1 cellular context compared by ENCODE assay signal in the genomic region with DNA sequence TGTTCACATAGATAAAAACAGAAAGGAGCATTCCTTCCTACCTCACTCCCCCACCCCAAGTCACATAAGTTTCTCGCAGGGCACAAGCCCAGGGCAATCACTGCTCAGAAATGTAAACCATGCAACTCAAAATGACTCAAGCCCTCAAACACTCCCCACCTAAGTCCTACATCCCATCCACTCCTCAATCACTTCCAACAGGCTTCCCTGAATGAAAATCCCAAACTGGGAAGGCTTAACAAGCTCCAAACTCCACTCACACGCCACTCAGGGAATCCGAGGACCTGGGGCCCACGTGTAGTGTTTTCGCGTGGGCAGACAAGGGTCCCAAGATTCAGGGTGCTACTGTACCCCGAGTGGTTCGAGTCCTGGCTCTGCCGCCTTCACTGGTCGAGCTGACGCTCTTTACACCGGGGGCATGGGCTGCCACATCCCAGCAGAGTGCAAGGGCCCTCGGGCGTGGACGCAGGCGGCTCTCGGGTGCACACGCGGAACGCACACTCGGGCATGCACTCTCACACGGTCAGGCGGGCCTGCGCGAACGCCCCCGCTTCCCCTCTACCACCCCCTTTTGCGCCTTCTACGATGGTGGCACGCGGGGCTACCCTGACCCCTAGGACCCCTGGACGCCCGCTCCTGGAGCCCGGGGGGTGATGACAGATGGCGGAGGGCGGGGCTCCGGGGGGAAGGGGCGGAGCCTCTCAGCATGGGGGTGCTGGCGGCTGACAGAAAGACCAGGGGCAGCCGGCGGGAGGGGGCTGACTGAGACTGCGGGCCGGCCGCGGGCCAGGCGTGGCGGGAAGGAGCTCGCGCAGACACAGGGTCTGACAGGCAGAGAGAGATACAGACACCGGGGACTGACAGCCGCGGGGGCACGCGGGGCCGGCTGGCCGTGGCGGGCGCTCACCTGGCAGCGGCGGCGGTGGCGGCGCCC.
TF ChIP-seq lines count a peak whose summit lies in the region.

No MANE protein-coding gene starts in this region.

TF ChIP-seq in HEK293, 187 proteins besides CTCF, POLR2A, EP300 and RAD21 (continued from another document and continues in another):
- TF ChIP-seq, protein P1, sequence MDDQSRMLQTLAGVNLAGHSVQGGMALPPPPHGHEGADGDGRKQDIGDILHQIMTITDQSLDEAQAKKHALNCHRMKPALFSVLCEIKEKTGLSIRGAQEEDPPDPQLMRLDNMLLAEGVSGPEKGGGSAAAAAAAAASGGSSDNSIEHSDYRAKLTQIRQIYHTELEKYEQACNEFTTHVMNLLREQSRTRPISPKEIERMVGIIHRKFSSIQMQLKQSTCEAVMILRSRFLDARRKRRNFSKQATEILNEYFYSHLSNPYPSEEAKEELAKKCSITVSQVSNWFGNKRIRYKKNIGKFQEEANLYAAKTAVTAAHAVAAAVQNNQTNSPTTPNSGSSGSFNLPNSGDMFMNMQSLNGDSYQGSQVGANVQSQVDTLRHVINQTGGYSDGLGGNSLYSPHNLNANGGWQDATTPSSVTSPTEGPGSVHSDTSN (CRISPR knock-in tag; IDR thresholded peaks at IDR 0.05), result no peak
- TF ChIP-seq ZNF629 (tag by site-specific recombination; IDR thresholded peaks at IDR 0.05), result peak; percentile 35; the same call in 1 of the 2 replicates
- TF ChIP-seq ZNF48 (tag by site-specific recombination; IDR thresholded peaks at IDR 0.05), result no peak
- no peak for TF ChIP-seq ZNF747 (tag by site-specific recombination; IDR thresholded peaks at IDR 0.05)
- TF ChIP-seq, protein P2, sequence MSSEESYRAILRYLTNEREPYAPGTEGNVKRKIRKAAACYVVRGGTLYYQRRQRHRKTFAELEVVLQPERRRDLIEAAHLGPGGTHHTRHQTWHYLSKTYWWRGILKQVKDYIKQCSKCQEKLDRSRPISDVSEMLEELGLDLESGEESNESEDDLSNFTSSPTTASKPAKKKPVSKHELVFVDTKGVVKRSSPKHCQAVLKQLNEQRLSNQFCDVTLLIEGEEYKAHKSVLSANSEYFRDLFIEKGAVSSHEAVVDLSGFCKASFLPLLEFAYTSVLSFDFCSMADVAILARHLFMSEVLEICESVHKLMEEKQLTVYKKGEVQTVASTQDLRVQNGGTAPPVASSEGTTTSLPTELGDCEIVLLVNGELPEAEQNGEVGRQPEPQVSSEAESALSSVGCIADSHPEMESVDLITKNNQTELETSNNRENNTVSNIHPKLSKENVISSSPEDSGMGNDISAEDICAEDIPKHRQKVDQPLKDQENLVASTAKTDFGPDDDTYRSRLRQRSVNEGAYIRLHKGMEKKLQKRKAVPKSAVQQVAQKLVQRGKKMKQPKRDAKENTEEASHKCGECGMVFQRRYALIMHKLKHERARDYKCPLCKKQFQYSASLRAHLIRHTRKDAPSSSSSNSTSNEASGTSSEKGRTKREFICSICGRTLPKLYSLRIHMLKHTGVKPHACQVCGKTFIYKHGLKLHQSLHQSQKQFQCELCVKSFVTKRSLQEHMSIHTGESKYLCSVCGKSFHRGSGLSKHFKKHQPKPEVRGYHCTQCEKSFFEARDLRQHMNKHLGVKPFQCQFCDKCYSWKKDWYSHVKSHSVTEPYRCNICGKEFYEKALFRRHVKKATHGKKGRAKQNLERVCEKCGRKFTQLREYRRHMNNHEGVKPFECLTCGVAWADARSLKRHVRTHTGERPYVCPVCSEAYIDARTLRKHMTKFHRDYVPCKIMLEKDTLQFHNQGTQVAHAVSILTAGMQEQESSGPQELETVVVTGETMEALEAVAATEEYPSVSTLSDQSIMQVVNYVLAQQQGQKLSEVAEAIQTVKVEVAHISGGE (tag by site-specific recombination; conservative IDR thresholded peaks at IDR 0.05; ENCODE audit: low read depth), result 0 out of 2 replicates have a peak, but pooled peaks have one; percentile 20
- no peak for TF ChIP-seq GLI2 (tag by site-specific recombination; IDR thresholded peaks at IDR 0.05; ENCODE audit: borderline replicate concordance, low read depth)
- peak; percentile 73; the same call in 1 of the 2 replicates for TF ChIP-seq ZNF600 (tag by site-specific recombination; IDR thresholded peaks at IDR 0.05)
- TF ChIP-seq ZNF555 (tag by site-specific recombination; conservative IDR thresholded peaks at IDR 0.05), result no peak
- TF ChIP-seq, protein P3, sequence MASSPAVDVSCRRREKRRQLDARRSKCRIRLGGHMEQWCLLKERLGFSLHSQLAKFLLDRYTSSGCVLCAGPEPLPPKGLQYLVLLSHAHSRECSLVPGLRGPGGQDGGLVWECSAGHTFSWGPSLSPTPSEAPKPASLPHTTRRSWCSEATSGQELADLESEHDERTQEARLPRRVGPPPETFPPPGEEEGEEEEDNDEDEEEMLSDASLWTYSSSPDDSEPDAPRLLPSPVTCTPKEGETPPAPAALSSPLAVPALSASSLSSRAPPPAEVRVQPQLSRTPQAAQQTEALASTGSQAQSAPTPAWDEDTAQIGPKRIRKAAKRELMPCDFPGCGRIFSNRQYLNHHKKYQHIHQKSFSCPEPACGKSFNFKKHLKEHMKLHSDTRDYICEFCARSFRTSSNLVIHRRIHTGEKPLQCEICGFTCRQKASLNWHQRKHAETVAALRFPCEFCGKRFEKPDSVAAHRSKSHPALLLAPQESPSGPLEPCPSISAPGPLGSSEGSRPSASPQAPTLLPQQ (tag by site-specific recombination; IDR thresholded peaks at IDR 0.05), result 0 out of 2 replicates have a peak, but pooled peaks have one; percentile 56
- TF ChIP-seq ZNF341 (tag by site-specific recombination; IDR thresholded peaks at IDR 0.05; ENCODE audit: low read depth), result peak; percentile 84
- no peak for TF ChIP-seq ZNF10 (tag by site-specific recombination; IDR thresholded peaks at IDR 0.05)
- TF ChIP-seq, protein P4, sequence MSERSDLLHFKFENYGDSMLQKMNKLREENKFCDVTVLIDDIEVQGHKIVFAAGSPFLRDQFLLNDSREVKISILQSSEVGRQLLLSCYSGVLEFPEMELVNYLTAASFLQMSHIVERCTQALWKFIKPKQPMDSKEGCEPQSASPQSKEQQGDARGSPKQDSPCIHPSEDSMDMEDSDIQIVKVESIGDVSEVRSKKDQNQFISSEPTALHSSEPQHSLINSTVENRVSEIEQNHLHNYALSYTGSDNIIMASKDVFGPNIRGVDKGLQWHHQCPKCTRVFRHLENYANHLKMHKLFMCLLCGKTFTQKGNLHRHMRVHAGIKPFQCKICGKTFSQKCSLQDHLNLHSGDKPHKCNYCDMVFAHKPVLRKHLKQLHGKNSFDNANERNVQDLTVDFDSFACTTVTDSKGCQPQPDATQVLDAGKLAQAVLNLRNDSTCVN (tag by site-specific recombination; optimal IDR thresholded peaks at IDR 0.05), result peak; percentile 86
- peak; percentile 84; the same call in 1 of the 2 replicates for TF ChIP-seq ZBTB17 (tag by site-specific recombination; IDR thresholded peaks at IDR 0.05)
- no peak for TF ChIP-seq ZNF211 (tag by site-specific recombination; IDR thresholded peaks at IDR 0.05; ENCODE audit: low read depth)
- TF ChIP-seq ZNF501 (tag by site-specific recombination; IDR thresholded peaks at IDR 0.05), result no peak
- TF ChIP-seq, protein P5, sequence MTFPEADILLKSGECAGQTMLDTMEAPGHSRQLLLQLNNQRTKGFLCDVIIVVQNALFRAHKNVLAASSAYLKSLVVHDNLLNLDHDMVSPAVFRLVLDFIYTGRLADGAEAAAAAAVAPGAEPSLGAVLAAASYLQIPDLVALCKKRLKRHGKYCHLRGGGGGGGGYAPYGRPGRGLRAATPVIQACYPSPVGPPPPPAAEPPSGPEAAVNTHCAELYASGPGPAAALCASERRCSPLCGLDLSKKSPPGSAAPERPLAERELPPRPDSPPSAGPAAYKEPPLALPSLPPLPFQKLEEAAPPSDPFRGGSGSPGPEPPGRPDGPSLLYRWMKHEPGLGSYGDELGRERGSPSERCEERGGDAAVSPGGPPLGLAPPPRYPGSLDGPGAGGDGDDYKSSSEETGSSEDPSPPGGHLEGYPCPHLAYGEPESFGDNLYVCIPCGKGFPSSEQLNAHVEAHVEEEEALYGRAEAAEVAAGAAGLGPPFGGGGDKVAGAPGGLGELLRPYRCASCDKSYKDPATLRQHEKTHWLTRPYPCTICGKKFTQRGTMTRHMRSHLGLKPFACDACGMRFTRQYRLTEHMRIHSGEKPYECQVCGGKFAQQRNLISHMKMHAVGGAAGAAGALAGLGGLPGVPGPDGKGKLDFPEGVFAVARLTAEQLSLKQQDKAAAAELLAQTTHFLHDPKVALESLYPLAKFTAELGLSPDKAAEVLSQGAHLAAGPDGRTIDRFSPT (tag by site-specific recombination; IDR thresholded peaks at IDR 0.05), result peak; percentile 90
- no peak for TF ChIP-seq SETDB1 (IDR thresholded peaks at IDR 0.05; ENCODE audit: insufficient read length, low read length)
- TF ChIP-seq, protein P6, sequence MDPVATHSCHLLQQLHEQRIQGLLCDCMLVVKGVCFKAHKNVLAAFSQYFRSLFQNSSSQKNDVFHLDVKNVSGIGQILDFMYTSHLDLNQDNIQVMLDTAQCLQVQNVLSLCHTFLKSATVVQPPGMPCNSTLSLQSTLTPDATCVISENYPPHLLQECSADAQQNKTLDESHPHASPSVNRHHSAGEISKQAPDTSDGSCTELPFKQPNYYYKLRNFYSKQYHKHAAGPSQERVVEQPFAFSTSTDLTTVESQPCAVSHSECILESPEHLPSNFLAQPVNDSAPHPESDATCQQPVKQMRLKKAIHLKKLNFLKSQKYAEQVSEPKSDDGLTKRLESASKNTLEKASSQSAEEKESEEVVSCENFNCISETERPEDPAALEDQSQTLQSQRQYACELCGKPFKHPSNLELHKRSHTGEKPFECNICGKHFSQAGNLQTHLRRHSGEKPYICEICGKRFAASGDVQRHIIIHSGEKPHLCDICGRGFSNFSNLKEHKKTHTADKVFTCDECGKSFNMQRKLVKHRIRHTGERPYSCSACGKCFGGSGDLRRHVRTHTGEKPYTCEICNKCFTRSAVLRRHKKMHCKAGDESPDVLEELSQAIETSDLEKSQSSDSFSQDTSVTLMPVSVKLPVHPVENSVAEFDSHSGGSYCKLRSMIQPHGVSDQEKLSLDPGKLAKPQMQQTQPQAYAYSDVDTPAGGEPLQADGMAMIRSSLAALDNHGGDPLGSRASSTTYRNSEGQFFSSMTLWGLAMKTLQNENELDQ (tag by site-specific recombination; IDR thresholded peaks at IDR 0.05; ENCODE audit: low read depth), result no peak
- no peak for TF ChIP-seq HOXA7 (CRISPR knock-in tag; IDR thresholded peaks at IDR 0.05; ENCODE audit: borderline replicate concordance)
- TF ChIP-seq, protein P7, sequence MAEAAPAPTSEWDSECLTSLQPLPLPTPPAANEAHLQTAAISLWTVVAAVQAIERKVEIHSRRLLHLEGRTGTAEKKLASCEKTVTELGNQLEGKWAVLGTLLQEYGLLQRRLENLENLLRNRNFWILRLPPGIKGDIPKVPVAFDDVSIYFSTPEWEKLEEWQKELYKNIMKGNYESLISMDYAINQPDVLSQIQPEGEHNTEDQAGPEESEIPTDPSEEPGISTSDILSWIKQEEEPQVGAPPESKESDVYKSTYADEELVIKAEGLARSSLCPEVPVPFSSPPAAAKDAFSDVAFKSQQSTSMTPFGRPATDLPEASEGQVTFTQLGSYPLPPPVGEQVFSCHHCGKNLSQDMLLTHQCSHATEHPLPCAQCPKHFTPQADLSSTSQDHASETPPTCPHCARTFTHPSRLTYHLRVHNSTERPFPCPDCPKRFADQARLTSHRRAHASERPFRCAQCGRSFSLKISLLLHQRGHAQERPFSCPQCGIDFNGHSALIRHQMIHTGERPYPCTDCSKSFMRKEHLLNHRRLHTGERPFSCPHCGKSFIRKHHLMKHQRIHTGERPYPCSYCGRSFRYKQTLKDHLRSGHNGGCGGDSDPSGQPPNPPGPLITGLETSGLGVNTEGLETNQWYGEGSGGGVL (tag by site-specific recombination; IDR thresholded peaks at IDR 0.05), result peak; percentile 50
- no peak for TF ChIP-seq ZNF558 (tag by site-specific recombination; IDR thresholded peaks at IDR 0.05)
- TF ChIP-seq ZNF701 (tag by site-specific recombination; IDR thresholded peaks at IDR 0.05), result no peak
- TF ChIP-seq ZNF114 (tag by site-specific recombination; IDR thresholded peaks at IDR 0.05), result no peak
- TF ChIP-seq, protein P8, sequence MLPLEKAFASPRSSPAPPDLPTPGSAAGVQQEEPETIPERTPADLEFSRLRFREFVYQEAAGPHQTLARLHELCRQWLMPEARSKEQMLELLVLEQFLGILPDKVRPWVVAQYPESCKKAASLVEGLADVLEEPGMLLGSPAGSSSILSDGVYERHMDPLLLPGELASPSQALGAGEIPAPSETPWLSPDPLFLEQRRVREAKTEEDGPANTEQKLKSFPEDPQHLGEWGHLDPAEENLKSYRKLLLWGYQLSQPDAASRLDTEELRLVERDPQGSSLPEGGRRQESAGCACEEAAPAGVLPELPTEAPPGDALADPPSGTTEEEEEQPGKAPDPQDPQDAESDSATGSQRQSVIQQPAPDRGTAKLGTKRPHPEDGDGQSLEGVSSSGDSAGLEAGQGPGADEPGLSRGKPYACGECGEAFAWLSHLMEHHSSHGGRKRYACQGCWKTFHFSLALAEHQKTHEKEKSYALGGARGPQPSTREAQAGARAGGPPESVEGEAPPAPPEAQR (tag by site-specific recombination; IDR thresholded peaks at IDR 0.05), result peak; percentile 38; the same call in 1 of the 2 replicates
- TF ChIP-seq ZNF239 (tag by site-specific recombination; IDR thresholded peaks at IDR 0.05), result no peak
- peak; percentile 100 for TF ChIP-seq ZNF112 (tag by site-specific recombination; IDR thresholded peaks at IDR 0.05)
- peak; percentile 92 for TF ChIP-seq GLIS1 (tag by site-specific recombination; IDR thresholded peaks at IDR 0.05)
- peak; percentile 67 for TF ChIP-seq SP3 (tag by site-specific recombination; IDR thresholded peaks at IDR 0.05)
- peak; percentile 98 for TF ChIP-seq GLIS2 (tag by site-specific recombination; IDR thresholded peaks at IDR 0.05)
- TF ChIP-seq, protein P9, sequence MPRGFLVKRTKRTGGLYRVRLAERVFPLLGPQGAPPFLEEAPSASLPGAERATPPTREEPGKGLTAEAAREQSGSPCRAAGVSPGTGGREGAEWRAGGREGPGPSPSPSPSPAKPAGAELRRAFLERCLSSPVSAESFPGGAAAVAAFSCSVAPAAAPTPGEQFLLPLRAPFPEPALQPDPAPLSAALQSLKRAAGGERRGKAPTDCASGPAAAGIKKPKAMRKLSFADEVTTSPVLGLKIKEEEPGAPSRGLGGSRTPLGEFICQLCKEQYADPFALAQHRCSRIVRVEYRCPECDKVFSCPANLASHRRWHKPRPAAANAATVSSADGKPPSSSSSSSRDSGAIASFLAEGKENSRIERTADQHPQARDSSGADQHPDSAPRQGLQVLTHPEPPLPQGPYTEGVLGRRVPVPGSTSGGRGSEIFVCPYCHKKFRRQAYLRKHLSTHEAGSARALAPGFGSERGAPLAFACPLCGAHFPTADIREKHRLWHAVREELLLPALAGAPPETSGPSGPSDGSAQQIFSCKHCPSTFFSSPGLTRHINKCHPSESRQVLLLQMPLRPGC (tag by site-specific recombination; IDR thresholded peaks at IDR 0.05), result no peak
